ENCODE assay signal across 16 cellular contexts in the genomic region with DNA sequence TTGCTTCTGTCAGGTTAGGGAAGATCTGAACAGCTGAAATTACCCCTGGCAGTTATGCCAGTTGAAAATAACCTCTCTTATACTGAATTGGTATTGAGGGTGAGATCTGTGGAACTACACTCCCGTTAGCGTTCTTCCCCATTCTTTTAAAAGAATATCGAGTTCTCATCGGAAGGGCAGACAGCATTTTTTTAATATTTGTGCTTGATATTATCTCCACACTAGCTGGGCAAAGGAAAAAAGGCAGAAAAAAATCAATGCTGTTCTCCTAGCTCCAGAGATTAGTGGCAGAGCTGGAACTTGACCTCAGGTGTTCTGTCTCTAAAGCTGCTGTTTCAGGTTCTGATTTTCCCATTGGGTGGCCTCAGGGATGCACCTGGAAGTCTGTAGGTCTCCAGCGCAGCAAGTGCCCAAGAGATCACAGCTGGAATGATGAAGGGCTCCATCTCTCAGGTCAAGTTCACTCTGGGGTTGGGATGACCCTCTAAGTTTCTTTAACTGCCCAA.
DNase-seq lines count a peak whose midpoint lies in the region; ATAC-seq and TF ChIP-seq lines count a peak whose summit lies in the region.
"Had no signal": no experiment of that assay in that cellular context is flagged by ENCODE, and none has a peak within 500 bp of the region (broad histone marks: within the 10 kb centered on the region; RNA-seq: fewer than 3 reads in every experiment).

No MANE protein-coding gene starts in this region.

- no peak overlapping the region for H2BK12ac ChIP-seq in H9 (ENCODE audit: insufficient read length, low read depth, low read length)

- no peak overlapping the region for H3K9ac ChIP-seq in H9 (ENCODE audit: extremely low read depth, insufficient read length, low read length)

- H3K9me3 Mint-ChIP-seq in activated CD8-positive, alpha-beta T cell treated with anti-CD3 and anti-CD28 coated beads for 36 hours, result no peaks in the 10 kb centered on the region
- H3K9me3 Mint-ChIP-seq in activated CD8-positive, alpha-beta T cell treated with anti-CD3 and anti-CD28 coated beads, Interleukin-2, amount 10 ng/mL, durations not matched to agents 7 days and 5 days (ENCODE audit: insufficient read depth), result no peaks in the 10 kb centered on the region
- H3K9me3 Mint-ChIP-seq in H9, result peaks cover 15 to 24% of the 10 kb centered on the region in 2 experiments
- H3K9me3 Mint-ChIP-seq in activated naive CD8-positive, alpha-beta T cell treated with anti-CD3 and anti-CD28 coated beads for 36 hours, result peaks cover under 1% of the 10 kb centered on the region
- H3K9me3 Mint-ChIP-seq in neural crest cell, result no peaks in the 10 kb centered on the region

- H2BK20ac ChIP-seq in H9 (ENCODE audit: low read depth, low read length, poor library complexity, severe bottlenecking), result no peak overlapping the region

- no peaks in the 10 kb centered on the region for H3K27me3 Mint-ChIP-seq in activated CD8-positive, alpha-beta T cell treated with anti-CD3 and anti-CD28 coated beads for 36 hours
- H3K27me3 Mint-ChIP-seq in activated CD8-positive, alpha-beta T cell treated with anti-CD3 and anti-CD28 coated beads, Interleukin-2, amount 10 ng/mL, durations not matched to agents 7 days and 5 days (ENCODE audit: low read depth), result no peaks in the 10 kb centered on the region
- H3K27me3 Mint-ChIP-seq in H9 (ENCODE audit: low read depth) (no peaks in the 10 kb centered on the region), neural crest cell (ENCODE audit: low read depth) (no peaks in the 10 kb centered on the region)
- H3K27me3 Mint-ChIP-seq in activated naive CD8-positive, alpha-beta T cell treated with anti-CD3 and anti-CD28 coated beads for 36 hours, result no peaks in the 10 kb centered on the region

- H4K5ac ChIP-seq in H9 (ENCODE audit: insufficient read length, low read depth, low read length), result no peak overlapping the region

- H3K4me1 ChIP-seq in H9 (ENCODE audit: insufficient read depth, low read length), result no peaks in the 10 kb centered on the region

- no peak overlapping the region for H2BK15ac ChIP-seq in H9 (ENCODE audit: low read depth, low read length)

- ATAC-seq in activated CD8-positive, alpha-beta T cell treated with anti-CD3 and anti-CD28 coated beads for 36 hours, result no peak
- ATAC-seq in activated CD8-positive, alpha-beta T cell treated with anti-CD3 and anti-CD28 coated beads, Interleukin-2, amount 10 ng/mL, durations not matched to agents 7 days and 5 days, result no peak
- ATAC-seq in HG02678 (IDR thresholded peaks at IDR 0.05; ENCODE audit: unreplicated experiment), result no peak

- H3K79me1 ChIP-seq in H9 (ENCODE audit: insufficient read depth, low read depth, low read length, poor library complexity, severe bottlenecking), result no peaks in the 10 kb centered on the region

- no peak for TF ChIP-seq CTCF in activated CD8-positive, alpha-beta T cell treated with anti-CD3 and anti-CD28 coated beads for 36 hours (IDR thresholded peaks at IDR 0.05)
- TF ChIP-seq CTCF in H9 (conservative IDR thresholded peaks at IDR 0.05) (no peak), neural crest cell (conservative IDR thresholded peaks at IDR 0.05) (no peak)

- no peak overlapping the region for H3K4me2 ChIP-seq in H9 (ENCODE audit: insufficient read depth, insufficient read length, low read length)

- no CpG with 5 or more reads among the region's 5 CpGs for WGBS in H9 (ENCODE audit: extremely low coverage, insufficient read length, low lambda C conversion rate)

- H3K23ac ChIP-seq in H9 (ENCODE audit: insufficient read length, low read depth, low read length), result no peak overlapping the region

- no peak overlapping the region for H3K14ac ChIP-seq in H9 (ENCODE audit: insufficient read depth, low read length)

- CTCF ChIA-PET in activated CD8-positive, alpha-beta T cell treated with anti-CD3 and anti-CD28 coated beads for 36 hours (lab: Charles Lee), result no interaction called here
- CTCF ChIA-PET in activated CD8-positive, alpha-beta T cell treated with anti-CD3 and anti-CD28 coated beads, Interleukin-2, amount 10 ng/mL, durations not matched to agents 7 days and 5 days (lab: Charles Lee), result interaction anchor here (0.7 kb wide), 1 partner anchor 49 kb away, joined by 3 read pairs; no protein-coding TSS in a partner anchor

- peaks cover 11% of the 10 kb centered on the region for H3K9me3 ChIP-seq in H9 (ENCODE audit: control insufficient read depth, low read depth, low read length)

- no peaks in the 10 kb centered on the region for H3K23me2 ChIP-seq in H9 (ENCODE audit: insufficient read length, low read depth, low read length, poor library complexity, severe bottlenecking)

- no peak for DNase-seq in activated CD8-positive, alpha-beta T cell treated with anti-CD3 and anti-CD28 coated beads for 36 hours
- DNase-seq in activated CD8-positive, alpha-beta T cell treated with anti-CD3 and anti-CD28 coated beads, Interleukin-2, amount 10 ng/mL, durations not matched to agents 7 days and 5 days, result no peak
- DNase-seq in H9, result no peak
- DNase-seq in activated naive CD8-positive, alpha-beta T cell treated with anti-CD3 and anti-CD28 coated beads for 36 hours, result no peak
- DNase-seq in neural crest cell (ENCODE audit: low read depth, low spot score), result no peak
- DNase-seq in NCI-H345 (lab: John Stamatoyannopoulos, UW), result no peak
- no peak for DNase-seq in NCI-H446 (lab: John Stamatoyannopoulos, UW)
- DNase-seq: 8988T, C1 segment of cervical spinal cord, DMS53, Karpas-422, NCI-H1105 treated with DMSO at 0.1 percent for 48 hours, NCI-H187, NCI-H446 treated with DMSO at 0.1 percent for 48 hours, NCI-H748 treated with DMSO at 0.1 percent for 48 hours had no signal

- no peak overlapping the region for H4K8ac ChIP-seq in H9 (replicated peaks; ENCODE audit: insufficient read length, low read depth, low read length)

- H2BK120ac ChIP-seq in H9 (ENCODE audit: low read depth, low read length, poor library complexity, severe bottlenecking), result no peak overlapping the region

- H3K36me3 Mint-ChIP-seq in activated CD8-positive, alpha-beta T cell treated with anti-CD3 and anti-CD28 coated beads for 36 hours (ENCODE audit: low read depth), result peaks cover 82% of the 10 kb centered on the region
- H3K36me3 Mint-ChIP-seq in activated CD8-positive, alpha-beta T cell treated with anti-CD3 and anti-CD28 coated beads, Interleukin-2, amount 10 ng/mL, durations not matched to agents 7 days and 5 days (ENCODE audit: low read depth), result peaks cover 91% of the 10 kb centered on the region
- H3K36me3 Mint-ChIP-seq in H9 (ENCODE audit: insufficient read depth in 1 of 3, low read depth in 3 of 3), result peaks cover 92 to 97% (median 94%) of the 10 kb centered on the region in 3 experiments
- peaks cover 75% of the 10 kb centered on the region for H3K36me3 Mint-ChIP-seq in activated naive CD8-positive, alpha-beta T cell treated with anti-CD3 and anti-CD28 coated beads for 36 hours
- peaks cover 64% of the 10 kb centered on the region for H3K36me3 Mint-ChIP-seq in neural crest cell (ENCODE audit: low read depth)

- no peak overlapping the region for H2BK5ac ChIP-seq in H9 (ENCODE audit: insufficient read length, low read length)

- no peaks in the 10 kb centered on the region for H4K20me1 ChIP-seq in H9 (ENCODE audit: control insufficient read depth, insufficient read depth, insufficient read length)

- POLR2A ChIA-PET in activated CD8-positive, alpha-beta T cell treated with anti-CD3 and anti-CD28 coated beads for 36 hours (lab: Charles Lee), result interaction anchor here (1.1 to 1.7 kb wide), 2 partner anchors 65 to 67 kb away, joined by 4 to 5 read pairs; a partner anchor contains a TSS
- POLR2A ChIA-PET in activated CD8-positive, alpha-beta T cell treated with anti-CD3 and anti-CD28 coated beads, Interleukin-2, amount 10 ng/mL, durations not matched to agents 7 days and 5 days (lab: Charles Lee), result interaction anchor here (0.9 to 2.5 kb wide), 2 partner anchors 8 to 68 kb away, joined by 4 to 12 read pairs; a partner anchor contains a TSS

- H3K27ac Mint-ChIP-seq in activated CD8-positive, alpha-beta T cell treated with anti-CD3 and anti-CD28 coated beads for 36 hours, result peak overlapping the region; percentile 38
- no peak overlapping the region for H3K27ac Mint-ChIP-seq in activated CD8-positive, alpha-beta T cell treated with anti-CD3 and anti-CD28 coated beads, Interleukin-2, amount 10 ng/mL, durations not matched to agents 7 days and 5 days
- H3K27ac Mint-ChIP-seq in H9, result peak overlapping the region in 2 of 3 experiments; percentile 35 to 40; a peak in 1 of 7 replicates
- peak overlapping the region; percentile 56 for H3K27ac Mint-ChIP-seq in activated naive CD8-positive, alpha-beta T cell treated with anti-CD3 and anti-CD28 coated beads for 36 hours
- H3K27ac Mint-ChIP-seq in neural crest cell (ENCODE audit: unreplicated experiment), result peak overlapping the region; percentile 19

- no peaks in the 10 kb centered on the region for H3K27me3 ChIP-seq in H9 (ENCODE audit: insufficient read depth, low read length)

- no peak overlapping the region for H3K27ac ChIP-seq in H9 (ENCODE audit: insufficient read length, low read depth, low read length)

- peaks cover 34% of the 10 kb centered on the region for H3K4me1 Mint-ChIP-seq in activated CD8-positive, alpha-beta T cell treated with anti-CD3 and anti-CD28 coated beads for 36 hours (ENCODE audit: low read depth)
- H3K4me1 Mint-ChIP-seq in activated CD8-positive, alpha-beta T cell treated with anti-CD3 and anti-CD28 coated beads, Interleukin-2, amount 10 ng/mL, durations not matched to agents 7 days and 5 days (ENCODE audit: low read depth), result peaks cover 13% of the 10 kb centered on the region
- H3K4me1 Mint-ChIP-seq in H9, result no peaks in the 10 kb centered on the region
- peaks cover 27% of the 10 kb centered on the region for H3K4me1 Mint-ChIP-seq in activated naive CD8-positive, alpha-beta T cell treated with anti-CD3 and anti-CD28 coated beads for 36 hours
- H3K4me1 Mint-ChIP-seq in neural crest cell, result no peaks in the 10 kb centered on the region

- no peaks in the 10 kb centered on the region for H3K79me2 ChIP-seq in H9 (ENCODE audit: insufficient read depth, low read length)

- H3T11ph ChIP-seq in H9 (ENCODE audit: low read length), result no peak overlapping the region

- H2AK5ac ChIP-seq in H9 (ENCODE audit: insufficient read length, low read length), result no peak overlapping the region

- no peak overlapping the region for H4K91ac ChIP-seq in H9 (ENCODE audit: insufficient read length, low read depth, low read length)

- no peak overlapping the region for H3K18ac ChIP-seq in H9 (ENCODE audit: insufficient read length, low read depth, low read length)

- no peak overlapping the region for H3K56ac ChIP-seq in H9 (ENCODE audit: insufficient read length, low read depth, low read length)

- H3K4me3 Mint-ChIP-seq in activated CD8-positive, alpha-beta T cell treated with anti-CD3 and anti-CD28 coated beads for 36 hours, result no peak overlapping the region
- no peak overlapping the region for H3K4me3 Mint-ChIP-seq in activated CD8-positive, alpha-beta T cell treated with anti-CD3 and anti-CD28 coated beads, Interleukin-2, amount 10 ng/mL, durations not matched to agents 7 days and 5 days
- H3K4me3 Mint-ChIP-seq in H9 (no peak overlapping the region), neural crest cell (no peak overlapping the region)
- H3K4me3 Mint-ChIP-seq in activated naive CD8-positive, alpha-beta T cell treated with anti-CD3 and anti-CD28 coated beads for 36 hours, result no peak overlapping the region

- H3K4ac ChIP-seq in H9 (ENCODE audit: low read depth, low read length), result no peak overlapping the region

- intact Hi-C loops in activated CD8-positive, alpha-beta T cell treated with anti-CD3 and anti-CD28 coated beads for 36 hours (cut with micrococcal nuclease), result no loop called here

- H2AFZ ChIP-seq in H9 (ENCODE audit: low read length), result no peak overlapping the region
